In genomic region chr3:47432673-47433072, GRCh38 we compare ENCODE assay signal across 28 cellular contexts.
"Had no signal": no experiment of that assay in that cellular context is flagged by ENCODE, and none has a peak within 500 bp of the region (broad histone marks: within the 10 kb centered on the region; RNA-seq: fewer than 3 reads in every experiment).

No MANE protein-coding gene starts in this region.

- H3K4me3 ChIP-seq: adrenal gland, body of pancreas, cardiac muscle cell, colonic mucosa, dorsolateral prefrontal cortex, esophagus muscularis mucosa, heart left ventricle, left ventricle myocardium inferior, spleen, testis, transverse colon, uterus had no signal

- ATAC-seq: activated CD4-positive, CD25-positive, alpha-beta regulatory T cell treated with anti-CD3 and anti-CD28 coated beads, Interleukin-2, amount 50 U/mL, for 24 hours; body of pancreas; effector memory CD8-positive, alpha-beta T cell; foreskin keratinocyte; heart left ventricle; naive thymus-derived CD4-positive, alpha-beta T cell; right cardiac atrium; stimulated activated naive CD8-positive, alpha-beta T cell treated with anti-CD3 and anti-CD28 coated beads, Interleukin-15, Interleukin-2, amounts not matched to agents 100 U/mL and 50 U/mL, for 24 hours had no signal

- H3K4me1 ChIP-seq: esophagus muscularis mucosa, foreskin keratinocyte, heart left ventricle, parathyroid adenoma, spleen, uterus had no signal

- H3K27ac ChIP-seq: adrenal gland, body of pancreas, cardiac muscle cell, dorsolateral prefrontal cortex, esophagus muscularis mucosa, foreskin keratinocyte, heart left ventricle, left ventricle myocardium inferior, parathyroid adenoma, spleen, testis, uterus, VCaP had no signal

- H3K9me3 ChIP-seq: adrenal gland, body of pancreas, colonic mucosa, esophagus muscularis mucosa, heart left ventricle, left ventricle myocardium inferior, spleen, testis, transverse colon, uterus had no signal

- H3K27me3 ChIP-seq: adrenal gland, body of pancreas, cardiac muscle cell, colonic mucosa, dorsolateral prefrontal cortex, esophagus muscularis mucosa, foreskin keratinocyte, heart left ventricle, spleen, testis, transverse colon, uterus had no signal

- DNase-seq: activated CD4-positive, alpha-beta T cell treated with anti-CD3 and anti-CD28 coated beads for 48 hours; activated CD4-positive, alpha-beta T cell treated with anti-CD3 and anti-CD28 coated beads, Interleukin-2, amount 50 U/mL, for 48 hours; activated CD8-positive, alpha-beta memory T cell treated with anti-CD3 and anti-CD28 coated beads for 24 hours; activated effector memory CD4-positive, alpha-beta T cell treated with Interleukin-2 at 50 U/mL for 16 hours; activated naive CD4-positive, alpha-beta T cell treated with Interleukin-2 at 50 U/mL for 16 hours; body of pancreas; cerebellar nuclear complex; colonic mucosa; dorsolateral prefrontal cortex; effector memory CD8-positive, alpha-beta T cell; foreskin keratinocyte; heart left ventricle; hypothalamus; left ventricle myocardium inferior; naive thymus-derived CD4-positive, alpha-beta T cell; right cardiac atrium; stimulated activated naive CD8-positive, alpha-beta T cell treated with anti-CD3 and anti-CD28 coated beads, Interleukin-15, Interleukin-2, amounts not matched to agents 100 U/mL and 50 U/mL, for 24 hours; T-helper 9 cell; testis; transverse colon; uterus had no signal

- H3K36me3 ChIP-seq: uterus had no signal
